ENCODE assay signal across 8 cellular contexts in genomic region chr13:45340422-45341033, GRCh38. TPM values are rescaled to one million over a fixed set of nuclear protein-coding genes. Genes with fewer than 3 reads are reported as not detected.
DNase-seq lines count a peak whose midpoint lies in the region; ATAC-seq and TF ChIP-seq lines count a peak whose summit lies in the region.

No MANE protein-coding gene starts in this region.

- H3K9ac ChIP-seq in ES-I3 (ENCODE audit: low read depth, low read length) = peak overlapping the region; percentile 85

- peaks cover 61% of the 10 kb centered on the region for H3K36me3 Mint-ChIP-seq in activated naive CD8-positive, alpha-beta T cell treated with anti-CD3 and anti-CD28 coated beads for 36 hours
- H3K36me3 Mint-ChIP-seq in glutamatergic neuron (ENCODE audit: unreplicated experiment) (peaks cover 8% of the 10 kb centered on the region), osteocyte (ENCODE audit: unreplicated experiment) (peaks cover 53% of the 10 kb centered on the region)

- H3K36me3 ChIP-seq in ES-I3 (ENCODE audit: insufficient read depth, low read length) = peaks cover 30% of the 10 kb centered on the region
- no peaks in the 10 kb centered on the region for H3K36me3 ChIP-seq in testis (ENCODE audit: low read depth, missing control alignments)

- DNase-seq in GOT3 (lab: John Stamatoyannopoulos, UW) = peak; percentile 51
- DNase-seq in LNCaP clone FGC (ENCODE audit: low read depth) = peak; percentile 85
- peak; percentile 86 for DNase-seq in activated naive CD8-positive, alpha-beta T cell treated with anti-CD3 and anti-CD28 coated beads for 36 hours
- DNase-seq in glutamatergic neuron = peak; percentile 85
- peak; percentile 95 for DNase-seq in osteocyte (ENCODE audit: extremely low spot score, unreplicated experiment)
- DNase-seq in testis = peak; percentile 91

- H3K4me3 ChIP-seq in LNCaP clone FGC (ENCODE audit: low read depth, low read length) = peak overlapping the region; percentile 84
- peak overlapping the region; percentile 99 for H3K4me3 ChIP-seq in testis

- peaks cover 42% of the 10 kb centered on the region for H3K4me1 Mint-ChIP-seq in activated naive CD8-positive, alpha-beta T cell treated with anti-CD3 and anti-CD28 coated beads for 36 hours
- H3K4me1 Mint-ChIP-seq in glutamatergic neuron (ENCODE audit: low read depth, unreplicated experiment) (peaks cover 13% of the 10 kb centered on the region), osteocyte (ENCODE audit: unreplicated experiment) (peaks cover 59% of the 10 kb centered on the region)

- ATAC-seq in SK-N-SH treated with all-trans-retinoic acid at 6 μM for 48 hours = peak; percentile 74

- H3K4me3 Mint-ChIP-seq in activated naive CD8-positive, alpha-beta T cell treated with anti-CD3 and anti-CD28 coated beads for 36 hours = peak overlapping the region; percentile 99
- H3K4me3 Mint-ChIP-seq in glutamatergic neuron (ENCODE audit: unreplicated experiment) (peak overlapping the region; percentile 95), osteocyte (ENCODE audit: unreplicated experiment) (peak overlapping the region; percentile 97)

- peak; percentile 15; the same call in 1 of the 2 replicates for TF ChIP-seq CTCF in LNCaP clone FGC (IDR thresholded peaks at IDR 0.05; ENCODE audit: control insufficient read depth, extremely low read depth, insufficient read depth)
- TF ChIP-seq CTCF in glutamatergic neuron (IDR thresholded peaks at IDR 0.05; ENCODE audit: partially characterized antibody, unreplicated experiment) = peak; percentile 67
- TF ChIP-seq CTCF in osteocyte (IDR thresholded peaks at IDR 0.05) = peak; percentile 55
- TF ChIP-seq CTCF in testis (IDR thresholded peaks at IDR 0.05) = peak in 2 of 3 experiments; percentile 62

- peak overlapping the region; percentile 99 for H3K27ac Mint-ChIP-seq in activated naive CD8-positive, alpha-beta T cell treated with anti-CD3 and anti-CD28 coated beads for 36 hours
- H3K27ac Mint-ChIP-seq in glutamatergic neuron (ENCODE audit: unreplicated experiment) (peak overlapping the region; percentile 96), osteocyte (ENCODE audit: unreplicated experiment) (peak overlapping the region; percentile 99)

- H3K27ac ChIP-seq in testis = peak overlapping the region; percentile 100

- no peaks in the 10 kb centered on the region for H3K9me3 Mint-ChIP-seq in activated naive CD8-positive, alpha-beta T cell treated with anti-CD3 and anti-CD28 coated beads for 36 hours
- H3K9me3 Mint-ChIP-seq in glutamatergic neuron (ENCODE audit: unreplicated experiment) (peaks cover 11% of the 10 kb centered on the region), osteocyte (ENCODE audit: unreplicated experiment) (no peaks in the 10 kb centered on the region)

- H3K27me3 Mint-ChIP-seq in activated naive CD8-positive, alpha-beta T cell treated with anti-CD3 and anti-CD28 coated beads for 36 hours = peaks cover 3% of the 10 kb centered on the region
- H3K27me3 Mint-ChIP-seq in glutamatergic neuron (ENCODE audit: unreplicated experiment) (peaks cover 13% of the 10 kb centered on the region), osteocyte (ENCODE audit: unreplicated experiment) (no peaks in the 10 kb centered on the region)

- 0% methylated on average over 9 to 52 of the region's 64 CpGs for WGBS in testis, 2 donors

- H3K4me1 ChIP-seq in ES-I3 (ENCODE audit: insufficient read depth, low read length) (peaks cover 11% of the 10 kb centered on the region; the same call in 1 of the 2 replicates), testis (peaks cover 28% of the 10 kb centered on the region)

- H3K27me3 ChIP-seq in testis = no peaks in the 10 kb centered on the region

- H3K9me3 ChIP-seq in ES-I3 (ENCODE audit: control insufficient read depth, insufficient read depth, low read length) = no peaks in the 10 kb centered on the region
- H3K9me3 ChIP-seq in testis = no peaks in the 10 kb centered on the region

- TF ChIP-seq POLR2A in testis (IDR thresholded peaks at IDR 0.05) = peak; percentile 26

- intact Hi-C loops in testis (cut with DNase I; ENCODE audit: low total_unique reads) = no loop called here

TF ChIP-seq in SK-N-SH treated with all-trans-retinoic acid at 6 μM for 48 hours, 23 proteins besides CTCF, POLR2A, EP300 and RAD21:
- no peak for TF ChIP-seq CSRNP3 (CRISPR knock-in tag; IDR thresholded peaks at IDR 0.05)

RNA-seq across cellular contexts. Expression of gene TPT1, which starts 0.5 kb away (rescaled TPM):
- 1,000 to 10,000 TPM; 3,217 to 3,223 TPM for total RNA-seq in activated naive CD8-positive, alpha-beta T cell treated with anti-CD3 and anti-CD28 coated beads for 36 hours
- 1,515 TPM for total RNA-seq in glutamatergic neuron (ENCODE audit: unreplicated experiment)
- total RNA-seq in osteocyte = 3,315 and 3,393 TPM in 2 replicates
- total RNA-seq in testis = 1,000 to 10,000 TPM in 1 of 2 donors, 100 to 1,000 TPM in 1; 789 to 1,272 TPM
- 2,831 TPM for polyA plus RNA-seq in testis (ENCODE audit: insufficient read depth, low read depth, low replicate concordance)

Comparison
In these comparisons a context has a peak if more than half of its experiments do, and no peak if none do; other contexts are left out.
1. Peak in every context shown above with its lines: DNase-seq, ATAC-seq, H3K4me3 ChIP-seq and H3K27ac ChIP-seq.
2. CTCF ChIP-seq: peak in every context shown above with its lines; median percentile 67 in glutamatergic neuron; 62 in testis; 55 in osteocyte; 15 in LNCaP clone FGC.